16 cellular contexts compared by ENCODE assay signal in genomic region chr2:129802290-129802689, GRCh38.
A peak's percentile ranks its signal among the peaks of the same experiment; 100 is the strongest.
DNase-seq lines count a peak whose midpoint lies in the region; ATAC-seq lines count a peak whose summit lies in the region.
"Had no signal": no experiment of that assay in that cellular context is flagged by ENCODE, and none has a peak within 500 bp of the region (broad histone marks: within the 10 kb centered on the region; RNA-seq: fewer than 3 reads in every experiment).

No MANE protein-coding gene starts in this region.

- H3K9me3 ChIP-seq in iPS-20b (ENCODE audit: insufficient read depth, low read depth, low read length): no peaks in the 10 kb centered on the region
- H3K9me3 ChIP-seq: SJCRH30 had no signal

- ATAC-seq in HG03175 (IDR thresholded peaks at IDR 0.05; ENCODE audit: unreplicated experiment): no peak
- no peak for ATAC-seq in HG02623 (IDR thresholded peaks at IDR 0.05; ENCODE audit: unreplicated experiment)
- ATAC-seq: PC-3, T-helper 17 cell had no signal

- H3K36me3 ChIP-seq in iPS-20b (ENCODE audit: insufficient read depth, low read depth, low read length): no peaks in the 10 kb centered on the region
- H3K36me3 ChIP-seq: SJCRH30 had no signal

- H3K4me3 ChIP-seq in iPS-20b (ENCODE audit: low read length): peak overlapping the region; percentile 26; the same call in 1 of the 2 replicates
- H3K4me3 ChIP-seq: SJCRH30 had no signal

- H3K9ac ChIP-seq in iPS-20b (ENCODE audit: low read depth, low read length): no peak overlapping the region
- H3K9ac ChIP-seq: KMS-11 had no signal

- no peaks in the 10 kb centered on the region for H3K27me3 ChIP-seq in iPS-20b (ENCODE audit: insufficient read depth, low read length)

- H3K27ac ChIP-seq in iPS-20b (ENCODE audit: low read length): no peak overlapping the region
- H3K27ac ChIP-seq: KMS-11, RWPE1, SJCRH30 had no signal

- H3K4me1 ChIP-seq in iPS-20b (ENCODE audit: insufficient read depth, low read length): peaks cover 22% of the 10 kb centered on the region
- H3K4me1 ChIP-seq: SJCRH30 had no signal

- DNase-seq in DMS53 (lab: John Stamatoyannopoulos, UW) (peak; percentile 2), DMS53 treated with DMSO at 0.1 percent for 48 hours (lab: John Stamatoyannopoulos, UW; ENCODE audit: unreplicated experiment) (no peak), ELF-1 (ENCODE audit: low read depth, low spot score) (peak; percentile 32), NCI-H345 treated with DMSO at 0.1 percent for 48 hours (lab: John Stamatoyannopoulos, UW; ENCODE audit: unreplicated experiment) (peak; percentile 61)
- no peak for DNase-seq in NK-92 treated with Interleukin-12 subunit alpha and Interleukin-12 subunit beta, amount 100 ng/mL, for 24 hours (lab: John Stamatoyannopoulos, UW)
- DNase-seq: C1 segment of cervical spinal cord, GOT3, NCI-H774, SJCRH30, T-helper 17 cell had no signal

Comparison
In these comparisons a context has a peak if more than half of its experiments do, and no peak if none do; other contexts are left out.
1. DNase-seq: peak in DMS53 (single experiment), ELF-1 (single experiment) and NCI-H345 treated with DMSO at 0.1 percent for 48 hours (single experiment); none in DMS53 treated with DMSO at 0.1 percent for 48 hours (single experiment) and NK-92 treated with Interleukin-12 subunit alpha and Interleukin-12 subunit beta, amount 100 ng/mL, for 24 hours (single experiment).